In genomic region chr2:239267411-239267941, GRCh38 we compare ENCODE assay signal across 8 cellular contexts.
DNase-seq lines count a peak whose midpoint lies in the region; ATAC-seq, FAIRE-seq and TF ChIP-seq lines count a peak whose summit lies in the region.

No MANE protein-coding gene starts in this region.

- no peak for TF ChIP-seq CTCF in glutamatergic neuron (IDR thresholded peaks at IDR 0.05; ENCODE audit: partially characterized antibody, unreplicated experiment)

- H3K36me3 Mint-ChIP-seq in glutamatergic neuron (ENCODE audit: unreplicated experiment), result no peaks in the 10 kb centered on the region

- peaks cover 13% of the 10 kb centered on the region for H3K9me3 Mint-ChIP-seq in glutamatergic neuron (ENCODE audit: unreplicated experiment)

- H3K27me3 ChIP-seq in small intestine (ENCODE audit: control insufficient read depth in 2 of 2, insufficient read depth in 2 of 2, low read length in 2 of 2), result no peaks in the 10 kb centered on the region

- peaks cover 64% of the 10 kb centered on the region for H3K4me1 Mint-ChIP-seq in glutamatergic neuron (ENCODE audit: low read depth, unreplicated experiment)

- H3K4me3 ChIP-seq in small intestine (ENCODE audit: low read depth in 1 of 2, low read length in 2 of 2), result peak overlapping the region in 1 of 2 donors; percentile 16

- H3K4me3 Mint-ChIP-seq in glutamatergic neuron (ENCODE audit: unreplicated experiment), result no peak overlapping the region

- H3K27me3 Mint-ChIP-seq in glutamatergic neuron (ENCODE audit: unreplicated experiment), result peaks cover 10% of the 10 kb centered on the region

- peaks cover 24 to 33% of the 10 kb centered on the region in 2 donors for H3K4me1 ChIP-seq in small intestine (ENCODE audit: control insufficient read depth in 2 of 2, insufficient read depth in 1 of 2, low read depth in 1 of 2, low read length in 1 of 2)

- H3K27ac ChIP-seq in small intestine (ENCODE audit: low read depth in 1 of 2, low read length in 1 of 2), result peak overlapping the region; percentile 80 to 87

- H3K36me3 ChIP-seq in small intestine (ENCODE audit: control insufficient read depth in 2 of 2, insufficient read depth in 2 of 2, low read length in 2 of 2), result no peaks in the 10 kb centered on the region

- ATAC-seq in GM18861 (IDR thresholded peaks at IDR 0.05; ENCODE audit: unreplicated experiment), result peak; percentile 86
- ATAC-seq in HG03060 (IDR thresholded peaks at IDR 0.05; ENCODE audit: low read depth, unreplicated experiment), result peak; percentile 54

- H3K27ac Mint-ChIP-seq in glutamatergic neuron (ENCODE audit: unreplicated experiment), result peak overlapping the region; percentile 66

- WGBS in small intestine, 3 donors, result 32 to 33% (median 32%) methylated on average over 16 of the region's 16 CpGs

- FAIRE-seq in small intestine (lab: Jason Lieb, UNC), result no peak

- no peaks in the 10 kb centered on the region for H3K9me3 ChIP-seq in small intestine (ENCODE audit: control insufficient read depth, low read depth)

- DNase-seq in SIG-M5 (lab: John Stamatoyannopoulos, UW) (peak; percentile 84), glutamatergic neuron (peak; percentile 22), small intestine (peak; percentile 87), HPDE6-E6E7 (ENCODE audit: extremely low spot score) (no peak), NCI-H1417 treated with DMSO at 0.1 percent for 48 hours (lab: John Stamatoyannopoulos, UW) (no peak)
- DNase-seq in activated effector memory CD4-positive, alpha-beta T cell treated with anti-CD3 and anti-CD28 coated beads, Interleukin-2, amount 50 U/mL, for 16 hours, result peak; percentile 96

Comparison
In these comparisons a context has a peak if more than half of its experiments do, and no peak if none do; other contexts are left out.
1. DNase-seq: peak in SIG-M5 (single experiment), activated effector memory CD4-positive, alpha-beta T cell treated with anti-CD3 and anti-CD28 coated beads, Interleukin-2, amount 50 U/mL, for 16 hours (single experiment), glutamatergic neuron (single experiment) and small intestine (single experiment); none in HPDE6-E6E7 (single experiment) and NCI-H1417 treated with DMSO at 0.1 percent for 48 hours (single experiment).